Comparison of ENCODE assay signal across 20 cellular contexts in the genomic region with DNA sequence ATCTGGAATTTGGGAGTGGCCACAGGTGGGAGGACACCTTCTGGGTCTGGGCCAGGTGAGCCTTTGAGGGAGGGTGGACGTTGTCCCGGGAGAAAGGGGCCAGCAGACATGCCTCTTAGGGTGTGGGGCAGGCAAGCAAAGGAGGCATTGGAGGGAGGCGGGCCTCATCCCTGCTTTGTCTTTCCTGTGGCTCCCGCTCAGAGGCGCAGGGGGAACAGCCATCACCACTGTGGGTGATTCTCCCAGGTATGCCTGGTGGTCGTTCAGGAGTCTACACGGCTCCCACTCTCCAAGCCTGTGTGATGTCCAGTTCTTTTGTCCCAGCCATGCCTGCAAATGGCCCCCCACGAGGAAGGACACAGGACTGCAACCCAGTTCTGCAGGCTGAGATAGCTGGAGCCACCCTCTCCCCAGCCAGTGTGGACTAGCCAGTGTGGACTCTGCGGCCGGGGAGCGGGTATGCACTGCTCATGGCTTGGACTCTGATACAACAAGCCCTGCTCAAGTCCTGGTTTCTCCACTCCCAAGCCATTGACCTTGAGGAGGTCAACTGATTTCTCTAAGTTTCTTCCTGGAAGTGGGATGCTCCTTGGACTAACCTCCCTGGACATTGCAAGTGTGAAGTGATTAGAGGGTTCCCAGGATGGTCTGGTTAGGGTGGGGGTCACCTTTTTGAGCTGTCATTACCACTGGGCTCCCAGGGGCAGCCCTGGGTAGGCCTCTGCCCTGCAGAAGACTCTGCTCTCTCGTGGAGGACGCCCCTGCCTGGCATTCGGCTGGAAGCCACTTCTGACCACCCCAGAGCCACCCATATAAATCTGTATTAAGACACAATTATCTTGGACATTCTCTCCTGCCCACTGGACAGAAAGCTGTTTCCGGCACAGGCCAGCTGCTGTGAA.
"Had no signal": no experiment of that assay in that cellular context is flagged by ENCODE, and none has a peak within 500 bp of the region (broad histone marks: within the 10 kb centered on the region; RNA-seq: fewer than 3 reads in every experiment).

No MANE protein-coding gene starts in this region.

- H3K9me3 ChIP-seq: neutrophil, psoas muscle, testis, thyroid gland had no signal

- H3K4me2 ChIP-seq: smooth muscle cell had no signal

- H3K36me3 ChIP-seq: lower lobe of right lung, neutrophil, sigmoid colon, stomach, thyroid gland, transverse colon, upper lobe of left lung had no signal

- H3K9ac ChIP-seq: parathyroid adenoma had no signal

- H2AFZ ChIP-seq: parathyroid adenoma had no signal

- H3K27me3 ChIP-seq: neutrophil, sigmoid colon, stomach, testis, thyroid gland, transverse colon, upper lobe of left lung had no signal

- H3K27ac ChIP-seq: lower lobe of right lung, neutrophil, parathyroid adenoma, psoas muscle, sigmoid colon, stomach, testis, thyroid gland, transverse colon, upper lobe of left lung had no signal

- H3K4me3 ChIP-seq: lower lobe of right lung, psoas muscle, sigmoid colon, smooth muscle cell, stomach, testis, thyroid gland, transverse colon, upper lobe of left lung had no signal

- ATAC-seq: lower lobe of right lung; naive thymus-derived CD8-positive, alpha-beta T cell; psoas muscle; stimulated activated naive B cell treated with anti-CD40 and anti-IgM and Interleukin-4, amounts not matched to agents 10 μg/mL and 1 μg/mL and 100 μg/mL, for 72 hours; stimulated activated naive CD8-positive, alpha-beta T cell treated with anti-CD3 and anti-CD28 coated beads, Interleukin-15, Interleukin-2, amounts not matched to agents 100 U/mL and 50 U/mL, for 24 hours had no signal

- DNase-seq: hippocampal formation; lower lobe of right lung; mammary epithelial cell; mesenchymal stem cell; naive thymus-derived CD8-positive, alpha-beta T cell; occipital lobe; sigmoid colon; stimulated activated CD4-positive, alpha-beta T cell treated with anti-CD3 and anti-CD28 coated beads, Interleukin-2, amount 100 ng/mL, for 24 hours; stimulated activated CD4-positive, alpha-beta T cell treated with anti-CD3 and anti-CD28 coated beads, Interleukin-4, amount 100 ng/mL, for 1 hour; stimulated activated naive B cell treated with anti-CD40 and anti-IgM and Interleukin-4, amounts not matched to agents 10 μg/mL and 1 μg/mL and 100 μg/mL, for 72 hours; stimulated activated naive CD8-positive, alpha-beta T cell treated with anti-CD3 and anti-CD28 coated beads, Interleukin-15, Interleukin-2, amounts not matched to agents 100 U/mL and 50 U/mL, for 24 hours; stomach; testis; thyroid gland; transverse colon had no signal

- H3K4me1 ChIP-seq: lower lobe of right lung, parathyroid adenoma, psoas muscle, sigmoid colon, stomach, testis, thyroid gland, transverse colon, upper lobe of left lung had no signal
